Comparison of ENCODE assay signal across 1 cellular context in the genomic region with DNA sequence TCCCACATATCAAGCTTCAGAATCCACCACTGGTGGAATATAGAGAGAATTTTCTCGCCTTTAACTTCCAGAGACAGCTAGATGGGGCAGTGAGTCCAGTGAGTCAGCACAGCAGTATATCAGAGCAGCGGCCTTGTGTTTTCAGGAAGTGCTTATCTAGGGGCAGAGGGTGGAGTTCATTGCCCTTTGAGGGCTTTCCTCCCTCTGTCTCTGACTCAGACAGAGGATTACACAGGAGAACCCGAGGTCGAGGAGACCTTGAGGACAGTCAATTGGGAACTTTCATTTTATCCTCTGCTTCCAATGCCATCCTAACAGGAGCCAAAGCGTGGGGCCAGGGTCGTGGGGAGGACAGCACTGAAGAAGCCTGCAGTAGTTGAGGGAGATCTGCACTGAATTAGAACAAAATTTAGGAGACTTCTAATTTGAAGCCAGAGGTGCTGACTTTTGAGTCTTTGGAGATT.
TF ChIP-seq lines count a peak whose summit lies in the region.

No MANE protein-coding gene starts in this region.

TF ChIP-seq in HepG2, 621 proteins besides CTCF, POLR2A, EP300 and RAD21 (continued from another document and continues in another):
- no peak for TF ChIP-seq CHCHD3 (CRISPR knock-in tag; IDR thresholded peaks at IDR 0.05)
- TF ChIP-seq, protein P1, sequence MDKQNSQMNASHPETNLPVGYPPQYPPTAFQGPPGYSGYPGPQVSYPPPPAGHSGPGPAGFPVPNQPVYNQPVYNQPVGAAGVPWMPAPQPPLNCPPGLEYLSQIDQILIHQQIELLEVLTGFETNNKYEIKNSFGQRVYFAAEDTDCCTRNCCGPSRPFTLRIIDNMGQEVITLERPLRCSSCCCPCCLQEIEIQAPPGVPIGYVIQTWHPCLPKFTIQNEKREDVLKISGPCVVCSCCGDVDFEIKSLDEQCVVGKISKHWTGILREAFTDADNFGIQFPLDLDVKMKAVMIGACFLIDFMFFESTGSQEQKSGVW (CRISPR knock-in tag; IDR thresholded peaks at IDR 0.05; ENCODE audit: borderline replicate concordance): no peak
- no peak for TF ChIP-seq ZNF589 (CRISPR knock-in tag; conservative IDR thresholded peaks at IDR 0.05)
- peak; percentile 24; the same call in 1 of the 2 replicates for TF ChIP-seq BRD4 (CRISPR knock-in tag; IDR thresholded peaks at IDR 0.05)
- TF ChIP-seq SP1 (IDR thresholded peaks at IDR 0.05): no peak
- TF ChIP-seq SP1 (CRISPR knock-in tag; IDR thresholded peaks at IDR 0.05): no peak
- no peak for TF ChIP-seq ASH2L (IDR thresholded peaks at IDR 0.05; ENCODE audit: insufficient read length, low read depth, low read length)
- no peak for TF ChIP-seq NBN (conservative IDR thresholded peaks at IDR 0.05)
- TF ChIP-seq, protein P2, sequence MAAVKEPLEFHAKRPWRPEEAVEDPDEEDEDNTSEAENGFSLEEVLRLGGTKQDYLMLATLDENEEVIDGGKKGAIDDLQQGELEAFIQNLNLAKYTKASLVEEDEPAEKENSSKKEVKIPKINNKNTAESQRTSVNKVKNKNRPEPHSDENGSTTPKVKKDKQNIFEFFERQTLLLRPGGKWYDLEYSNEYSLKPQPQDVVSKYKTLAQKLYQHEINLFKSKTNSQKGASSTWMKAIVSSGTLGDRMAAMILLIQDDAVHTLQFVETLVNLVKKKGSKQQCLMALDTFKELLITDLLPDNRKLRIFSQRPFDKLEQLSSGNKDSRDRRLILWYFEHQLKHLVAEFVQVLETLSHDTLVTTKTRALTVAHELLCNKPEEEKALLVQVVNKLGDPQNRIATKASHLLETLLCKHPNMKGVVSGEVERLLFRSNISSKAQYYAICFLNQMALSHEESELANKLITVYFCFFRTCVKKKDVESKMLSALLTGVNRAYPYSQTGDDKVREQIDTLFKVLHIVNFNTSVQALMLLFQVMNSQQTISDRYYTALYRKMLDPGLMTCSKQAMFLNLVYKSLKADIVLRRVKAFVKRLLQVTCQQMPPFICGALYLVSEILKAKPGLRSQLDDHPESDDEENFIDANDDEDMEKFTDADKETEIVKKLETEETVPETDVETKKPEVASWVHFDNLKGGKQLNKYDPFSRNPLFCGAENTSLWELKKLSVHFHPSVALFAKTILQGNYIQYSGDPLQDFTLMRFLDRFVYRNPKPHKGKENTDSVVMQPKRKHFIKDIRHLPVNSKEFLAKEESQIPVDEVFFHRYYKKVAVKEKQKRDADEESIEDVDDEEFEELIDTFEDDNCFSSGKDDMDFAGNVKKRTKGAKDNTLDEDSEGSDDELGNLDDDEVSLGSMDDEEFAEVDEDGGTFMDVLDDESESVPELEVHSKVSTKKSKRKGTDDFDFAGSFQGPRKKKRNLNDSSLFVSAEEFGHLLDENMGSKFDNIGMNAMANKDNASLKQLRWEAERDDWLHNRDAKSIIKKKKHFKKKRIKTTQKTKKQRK (IDR thresholded peaks at IDR 0.05; ENCODE audit: low read length): no peak
- TF ChIP-seq SIX4 (CRISPR knock-in tag; IDR thresholded peaks at IDR 0.05): peak; percentile 68; the same call in 1 of the 2 replicates
- TF ChIP-seq IKZF1 (IDR thresholded peaks at IDR 0.05): no peak
- 0 out of 2 replicates have a peak, but pooled peaks have one; percentile 66 for TF ChIP-seq ZNF766 (CRISPR knock-in tag; IDR thresholded peaks at IDR 0.05; ENCODE audit: borderline replicate concordance)
- TF ChIP-seq ARID2 (CRISPR knock-in tag; IDR thresholded peaks at IDR 0.05; ENCODE audit: borderline replicate concordance): no peak
- no peak for TF ChIP-seq PCBP2 (optimal IDR thresholded peaks at IDR 0.05; ENCODE audit: low read depth, low read length, poor library complexity, severe bottlenecking)
- no peak for TF ChIP-seq TBP (CRISPR knock-in tag; IDR thresholded peaks at IDR 0.05)
- no peak for TF ChIP-seq ZNF567 (CRISPR knock-in tag; IDR thresholded peaks at IDR 0.05; ENCODE audit: borderline replicate concordance)
- TF ChIP-seq ZSCAN30 (CRISPR knock-in tag; IDR thresholded peaks at IDR 0.05): no peak
- TF ChIP-seq, protein P3, sequence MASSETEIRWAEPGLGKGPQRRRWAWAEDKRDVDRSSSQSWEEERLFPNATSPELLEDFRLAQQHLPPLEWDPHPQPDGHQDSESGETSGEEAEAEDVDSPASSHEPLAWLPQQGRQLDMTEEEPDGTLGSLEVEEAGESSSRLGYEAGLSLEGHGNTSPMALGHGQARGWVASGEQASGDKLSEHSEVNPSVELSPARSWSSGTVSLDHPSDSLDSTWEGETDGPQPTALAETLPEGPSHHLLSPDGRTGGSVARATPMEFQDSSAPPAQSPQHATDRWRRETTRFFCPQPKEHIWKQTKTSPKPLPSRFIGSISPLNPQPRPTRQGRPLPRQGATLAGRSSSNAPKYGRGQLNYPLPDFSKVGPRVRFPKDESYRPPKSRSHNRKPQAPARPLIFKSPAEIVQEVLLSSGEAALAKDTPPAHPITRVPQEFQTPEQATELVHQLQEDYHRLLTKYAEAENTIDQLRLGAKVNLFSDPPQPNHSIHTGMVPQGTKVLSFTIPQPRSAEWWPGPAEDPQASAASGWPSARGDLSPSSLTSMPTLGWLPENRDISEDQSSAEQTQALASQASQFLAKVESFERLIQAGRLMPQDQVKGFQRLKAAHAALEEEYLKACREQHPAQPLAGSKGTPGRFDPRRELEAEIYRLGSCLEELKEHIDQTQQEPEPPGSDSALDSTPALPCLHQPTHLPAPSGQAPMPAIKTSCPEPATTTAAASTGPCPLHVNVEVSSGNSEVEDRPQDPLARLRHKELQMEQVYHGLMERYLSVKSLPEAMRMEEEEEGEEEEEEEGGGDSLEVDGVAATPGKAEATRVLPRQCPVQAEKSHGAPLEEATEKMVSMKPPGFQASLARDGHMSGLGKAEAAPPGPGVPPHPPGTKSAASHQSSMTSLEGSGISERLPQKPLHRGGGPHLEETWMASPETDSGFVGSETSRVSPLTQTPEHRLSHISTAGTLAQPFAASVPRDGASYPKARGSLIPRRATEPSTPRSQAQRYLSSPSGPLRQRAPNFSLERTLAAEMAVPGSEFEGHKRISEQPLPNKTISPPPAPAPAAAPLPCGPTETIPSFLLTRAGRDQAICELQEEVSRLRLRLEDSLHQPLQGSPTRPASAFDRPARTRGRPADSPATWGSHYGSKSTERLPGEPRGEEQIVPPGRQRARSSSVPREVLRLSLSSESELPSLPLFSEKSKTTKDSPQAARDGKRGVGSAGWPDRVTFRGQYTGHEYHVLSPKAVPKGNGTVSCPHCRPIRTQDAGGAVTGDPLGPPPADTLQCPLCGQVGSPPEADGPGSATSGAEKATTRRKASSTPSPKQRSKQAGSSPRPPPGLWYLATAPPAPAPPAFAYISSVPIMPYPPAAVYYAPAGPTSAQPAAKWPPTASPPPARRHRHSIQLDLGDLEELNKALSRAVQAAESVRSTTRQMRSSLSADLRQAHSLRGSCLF (CRISPR knock-in tag; IDR thresholded peaks at IDR 0.05; ENCODE audit: borderline replicate concordance): no peak
- no peak for TF ChIP-seq DNMT1 (CRISPR knock-in tag; IDR thresholded peaks at IDR 0.05)
- TF ChIP-seq, protein P4, sequence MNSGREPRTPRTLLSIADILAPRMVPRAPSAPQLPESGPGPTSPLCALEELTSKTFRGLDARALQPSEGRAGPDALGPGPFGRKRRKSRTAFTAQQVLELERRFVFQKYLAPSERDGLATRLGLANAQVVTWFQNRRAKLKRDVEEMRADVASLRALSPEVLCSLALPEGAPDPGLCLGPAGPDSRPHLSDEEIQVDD (CRISPR knock-in tag; IDR thresholded peaks at IDR 0.05; ENCODE audit: borderline replicate concordance): no peak
- TF ChIP-seq, protein P5, sequence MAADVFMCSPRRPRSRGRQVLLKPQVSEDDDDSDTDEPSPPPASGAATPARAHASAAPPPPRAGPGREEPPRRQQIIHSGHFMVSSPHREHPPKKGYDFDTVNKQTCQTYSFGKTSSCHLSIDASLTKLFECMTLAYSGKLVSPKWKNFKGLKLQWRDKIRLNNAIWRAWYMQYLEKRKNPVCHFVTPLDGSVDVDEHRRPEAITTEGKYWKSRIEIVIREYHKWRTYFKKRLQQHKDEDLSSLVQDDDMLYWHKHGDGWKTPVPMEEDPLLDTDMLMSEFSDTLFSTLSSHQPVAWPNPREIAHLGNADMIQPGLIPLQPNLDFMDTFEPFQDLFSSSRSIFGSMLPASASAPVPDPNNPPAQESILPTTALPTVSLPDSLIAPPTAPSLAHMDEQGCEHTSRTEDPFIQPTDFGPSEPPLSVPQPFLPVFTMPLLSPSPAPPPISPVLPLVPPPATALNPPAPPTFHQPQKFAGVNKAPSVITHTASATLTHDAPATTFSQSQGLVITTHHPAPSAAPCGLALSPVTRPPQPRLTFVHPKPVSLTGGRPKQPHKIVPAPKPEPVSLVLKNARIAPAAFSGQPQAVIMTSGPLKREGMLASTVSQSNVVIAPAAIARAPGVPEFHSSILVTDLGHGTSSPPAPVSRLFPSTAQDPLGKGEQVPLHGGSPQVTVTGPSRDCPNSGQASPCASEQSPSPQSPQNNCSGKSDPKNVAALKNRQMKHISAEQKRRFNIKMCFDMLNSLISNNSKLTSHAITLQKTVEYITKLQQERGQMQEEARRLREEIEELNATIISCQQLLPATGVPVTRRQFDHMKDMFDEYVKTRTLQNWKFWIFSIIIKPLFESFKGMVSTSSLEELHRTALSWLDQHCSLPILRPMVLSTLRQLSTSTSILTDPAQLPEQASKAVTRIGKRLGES (CRISPR knock-in tag; IDR thresholded peaks at IDR 0.05; ENCODE audit: borderline replicate concordance): no peak
- TF ChIP-seq KDM3A (CRISPR knock-in tag; IDR thresholded peaks at IDR 0.05; ENCODE audit: low read depth): peak; percentile 65; the same call in 1 of the 2 replicates
- TF ChIP-seq TBL1XR1 (IDR thresholded peaks at IDR 0.05; ENCODE audit: borderline replicate concordance, low read length, partially characterized antibody): peak; percentile 93
- TF ChIP-seq, protein P6, sequence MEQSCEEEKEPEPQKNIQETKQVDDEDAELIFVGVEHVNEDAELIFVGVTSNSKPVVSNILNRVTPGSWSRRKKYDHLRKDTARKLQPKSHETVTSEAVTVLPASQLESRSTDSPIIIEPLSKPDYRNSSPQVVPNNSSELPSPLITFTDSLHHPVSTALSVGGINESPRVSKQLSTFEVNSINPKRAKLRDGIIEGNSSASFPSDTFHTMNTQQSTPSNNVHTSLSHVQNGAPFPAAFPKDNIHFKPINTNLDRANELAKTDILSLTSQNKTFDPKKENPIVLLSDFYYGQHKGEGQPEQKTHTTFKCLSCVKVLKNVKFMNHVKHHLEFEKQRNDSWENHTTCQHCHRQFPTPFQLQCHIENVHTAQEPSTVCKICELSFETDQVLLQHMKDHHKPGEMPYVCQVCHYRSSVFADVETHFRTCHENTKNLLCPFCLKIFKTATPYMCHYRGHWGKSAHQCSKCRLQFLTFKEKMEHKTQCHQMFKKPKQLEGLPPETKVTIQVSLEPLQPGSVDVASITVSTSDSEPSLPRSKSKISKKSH (CRISPR knock-in tag; IDR thresholded peaks at IDR 0.05; ENCODE audit: borderline replicate concordance): no peak
- TF ChIP-seq SSRP1 (CRISPR knock-in tag; IDR thresholded peaks at IDR 0.05): no peak
- no peak for TF ChIP-seq ZNF724P (CRISPR knock-in tag; IDR thresholded peaks at IDR 0.05; ENCODE audit: borderline replicate concordance)
- TF ChIP-seq, protein P7, sequence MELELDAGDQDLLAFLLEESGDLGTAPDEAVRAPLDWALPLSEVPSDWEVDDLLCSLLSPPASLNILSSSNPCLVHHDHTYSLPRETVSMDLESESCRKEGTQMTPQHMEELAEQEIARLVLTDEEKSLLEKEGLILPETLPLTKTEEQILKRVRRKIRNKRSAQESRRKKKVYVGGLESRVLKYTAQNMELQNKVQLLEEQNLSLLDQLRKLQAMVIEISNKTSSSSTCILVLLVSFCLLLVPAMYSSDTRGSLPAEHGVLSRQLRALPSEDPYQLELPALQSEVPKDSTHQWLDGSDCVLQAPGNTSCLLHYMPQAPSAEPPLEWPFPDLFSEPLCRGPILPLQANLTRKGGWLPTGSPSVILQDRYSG (CRISPR knock-in tag; IDR thresholded peaks at IDR 0.05): no peak
- TF ChIP-seq ZBTB1 (CRISPR knock-in tag; IDR thresholded peaks at IDR 0.05; ENCODE audit: borderline replicate concordance): no peak
- TF ChIP-seq MTF2 (CRISPR knock-in tag; IDR thresholded peaks at IDR 0.05; ENCODE audit: borderline replicate concordance): no peak
- no peak for TF ChIP-seq ZNF138 (CRISPR knock-in tag; IDR thresholded peaks at IDR 0.05; ENCODE audit: low read depth)
- TF ChIP-seq NR1H2 (CRISPR knock-in tag; IDR thresholded peaks at IDR 0.05; ENCODE audit: borderline replicate concordance, low read depth): no peak
- no peak for TF ChIP-seq ETV6 (CRISPR knock-in tag; conservative IDR thresholded peaks at IDR 0.05)
- TF ChIP-seq, protein P8, sequence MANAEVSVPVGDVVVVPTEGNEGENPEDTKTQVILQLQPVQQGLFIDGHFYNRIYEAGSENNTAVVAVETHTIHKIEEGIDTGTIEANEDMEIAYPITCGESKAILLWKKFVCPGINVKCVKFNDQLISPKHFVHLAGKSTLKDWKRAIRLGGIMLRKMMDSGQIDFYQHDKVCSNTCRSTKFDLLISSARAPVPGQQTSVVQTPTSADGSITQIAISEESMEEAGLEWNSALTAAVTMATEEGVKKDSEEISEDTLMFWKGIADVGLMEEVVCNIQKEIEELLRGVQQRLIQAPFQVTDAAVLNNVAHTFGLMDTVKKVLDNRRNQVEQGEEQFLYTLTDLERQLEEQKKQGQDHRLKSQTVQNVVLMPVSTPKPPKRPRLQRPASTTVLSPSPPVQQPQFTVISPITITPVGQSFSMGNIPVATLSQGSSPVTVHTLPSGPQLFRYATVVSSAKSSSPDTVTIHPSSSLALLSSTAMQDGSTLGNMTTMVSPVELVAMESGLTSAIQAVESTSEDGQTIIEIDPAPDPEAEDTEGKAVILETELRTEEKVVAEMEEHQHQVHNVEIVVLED (CRISPR knock-in tag; IDR thresholded peaks at IDR 0.05; ENCODE audit: borderline replicate concordance): no peak
- TF ChIP-seq MED8 (CRISPR knock-in tag; IDR thresholded peaks at IDR 0.05; ENCODE audit: insufficient replicate concordance): peak; percentile 89
- TF ChIP-seq ZNF598 (CRISPR knock-in tag; IDR thresholded peaks at IDR 0.05; ENCODE audit: borderline replicate concordance): no peak
- TF ChIP-seq, protein P9, sequence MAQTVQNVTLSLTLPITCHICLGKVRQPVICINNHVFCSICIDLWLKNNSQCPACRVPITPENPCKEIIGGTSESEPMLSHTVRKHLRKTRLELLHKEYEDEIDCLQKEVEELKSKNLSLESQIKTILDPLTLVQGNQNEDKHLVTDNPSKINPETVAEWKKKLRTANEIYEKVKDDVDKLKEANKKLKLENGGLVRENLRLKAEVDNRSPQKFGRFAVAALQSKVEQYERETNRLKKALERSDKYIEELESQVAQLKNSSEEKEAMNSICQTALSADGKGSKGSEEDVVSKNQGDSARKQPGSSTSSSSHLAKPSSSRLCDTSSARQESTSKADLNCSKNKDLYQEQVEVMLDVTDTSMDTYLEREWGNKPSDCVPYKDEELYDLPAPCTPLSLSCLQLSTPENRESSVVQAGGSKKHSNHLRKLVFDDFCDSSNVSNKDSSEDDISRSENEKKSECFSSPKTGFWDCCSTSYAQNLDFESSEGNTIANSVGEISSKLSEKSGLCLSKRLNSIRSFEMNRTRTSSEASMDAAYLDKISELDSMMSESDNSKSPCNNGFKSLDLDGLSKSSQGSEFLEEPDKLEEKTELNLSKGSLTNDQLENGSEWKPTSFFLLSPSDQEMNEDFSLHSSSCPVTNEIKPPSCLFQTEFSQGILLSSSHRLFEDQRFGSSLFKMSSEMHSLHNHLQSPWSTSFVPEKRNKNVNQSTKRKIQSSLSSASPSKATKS (CRISPR knock-in tag; IDR thresholded peaks at IDR 0.05): no peak
- TF ChIP-seq CC2D1A (CRISPR knock-in tag; IDR thresholded peaks at IDR 0.05): no peak
- no peak for TF ChIP-seq ZNF496 (CRISPR knock-in tag; IDR thresholded peaks at IDR 0.05; ENCODE audit: insufficient replicate concordance)
